ENCODE assay signal across 15 cellular contexts in genomic region chr20:46342451-46343357, GRCh38. TPM values are rescaled to one million over a fixed set of nuclear protein-coding genes. Genes with fewer than 3 reads are reported as not detected.
DNase-seq lines count a peak whose midpoint lies in the region; ATAC-seq, FAIRE-seq and TF ChIP-seq lines count a peak whose summit lies in the region.
"Had no signal": no experiment of that assay in that cellular context is flagged by ENCODE, and none has a peak within 500 bp of the region (broad histone marks: within the 10 kb centered on the region; RNA-seq: fewer than 3 reads in every experiment).

No MANE protein-coding gene starts in this region.

- in situ Hi-C loops in K562 (cut with MboI): no loop called here

- H3K9ac ChIP-seq in K562 (ENCODE audit: insufficient read depth in 1 of 2, low read depth in 2 of 2, low read length in 2 of 2): no peak overlapping the region

- H3K27ac Mint-ChIP-seq in CD8-positive, alpha-beta T cell: no peak overlapping the region
- H3K27ac Mint-ChIP-seq in naive B cell: peak overlapping the region in 1 of 6 donors; percentile 24
- H3K27ac Mint-ChIP-seq: dendritic cell treated with granulocyte-macrophage colony-stimulating factor and Interleukin-4, amounts not matched to agents 40 ng/mL and 50 ng/mL, for 4 days; mesothelial cell of epicardium had no signal

- no peaks in the 10 kb centered on the region for H3K36me3 ChIP-seq in ACC112 (ENCODE audit: insufficient read depth, low read length)
- H3K36me3 ChIP-seq in CD8-positive, alpha-beta T cell (ENCODE audit: insufficient read depth, low read length): no peaks in the 10 kb centered on the region
- peaks cover 3% of the 10 kb centered on the region; the same call in 2 of the 3 replicates for H3K36me3 ChIP-seq in K562 (ENCODE audit: control insufficient read depth, insufficient read depth, low read length)
- H3K36me3 ChIP-seq: SJCRH30 had no signal

- H3K27ac ChIP-seq in ACC112 (ENCODE audit: low read depth, low read length): no peak overlapping the region
- no peak overlapping the region for H3K27ac ChIP-seq in CD8-positive, alpha-beta T cell (ENCODE audit: low read depth, low read length)
- H3K27ac ChIP-seq in K562 (ENCODE audit: extremely low read depth, low read depth, low read length): no peak overlapping the region
- H3K27ac ChIP-seq: C4-2B, SJCRH30 had no signal

- H3K27me3 ChIP-seq in ACC112 (ENCODE audit: insufficient read depth, low read length): peaks cover 66% of the 10 kb centered on the region
- H3K27me3 ChIP-seq in CD8-positive, alpha-beta T cell (ENCODE audit: insufficient read depth, low read length): no peaks in the 10 kb centered on the region
- peaks cover 25 to 48% of the 10 kb centered on the region in 2 experiments; a peak in 4 of 5 replicates for H3K27me3 ChIP-seq in K562 (ENCODE audit: control insufficient read depth in 2 of 2, insufficient read depth in 2 of 2, low read length in 2 of 2)

- CTCF ChIA-PET in CD8-positive, alpha-beta T cell (lab: Charles Lee): interaction anchor here (1.2 to 1.6 kb wide), 3 partner anchors 8 to 36 kb away, joined by 3 read pairs; no protein-coding TSS in a partner anchor
- CTCF ChIA-PET in K562 (lab: Yijun Ruan, JAX; ENCODE audit: low intra/inter-chr PET ratio): no interaction called here

- no peaks in the 10 kb centered on the region for H3K9me3 ChIP-seq in CD8-positive, alpha-beta T cell (ENCODE audit: low read length)
- no peaks in the 10 kb centered on the region for H3K9me3 ChIP-seq in K562 (replicated peaks; ENCODE audit: control insufficient read depth, insufficient read depth, low read depth, low read length)
- H3K9me3 ChIP-seq: SJCRH30 had no signal

- H3K4me2 ChIP-seq in K562 (ENCODE audit: insufficient read depth, low read length): no peak overlapping the region

- H2AFZ ChIP-seq in ACC112 (ENCODE audit: low read length, unreplicated experiment) (no peak overlapping the region), K562 (ENCODE audit: low read depth, low read length) (no peak overlapping the region)

- H3K79me2 ChIP-seq in ACC112 (ENCODE audit: control insufficient read depth, insufficient read depth, low read length, unreplicated experiment): no peaks in the 10 kb centered on the region
- no peaks in the 10 kb centered on the region for H3K79me2 ChIP-seq in K562 (ENCODE audit: control insufficient read depth, insufficient read depth, low read length)

- intact Hi-C loops in CD8-positive, alpha-beta T cell (cut with DNase I, micrococcal nuclease): no loop called here
- intact Hi-C loops in K562 (cut with micrococcal nuclease): no loop called here

- ATAC-seq in CD8-positive, alpha-beta T cell: no peak
- no peak for ATAC-seq in K562
- ATAC-seq in naive B cell (ENCODE audit: low read depth in 2 of 2): no peak
- ATAC-seq in GM18870 (IDR thresholded peaks at IDR 0.05; ENCODE audit: unreplicated experiment): no peak

- TF ChIP-seq POLR2A in K562 (conservative IDR thresholded peaks at IDR 0.05): no peak

- H4K20me1 ChIP-seq in K562 (replicated peaks; ENCODE audit: control insufficient read depth, insufficient read depth, low read length): peaks cover 8% of the 10 kb centered on the region

- H3K4me1 ChIP-seq in ACC112 (ENCODE audit: control insufficient read depth, insufficient read depth, low read length, unreplicated experiment) (no peaks in the 10 kb centered on the region), K562 (replicated peaks in 1 of 2; ENCODE audit: control insufficient read depth in 2 of 2, insufficient read depth in 2 of 2, low read length in 2 of 2) (peaks cover 0 to 3% of the 10 kb centered on the region in 2 experiments; a peak in 2 of 5 replicates)
- H3K4me1 ChIP-seq in CD8-positive, alpha-beta T cell (ENCODE audit: insufficient read depth, low read length): peaks cover 21% of the 10 kb centered on the region
- H3K4me1 ChIP-seq: SJCRH30 had no signal

- no peak for TF ChIP-seq CTCF in CD8-positive, alpha-beta T cell (IDR thresholded peaks at IDR 0.05)
- TF ChIP-seq CTCF in K562 (IDR thresholded peaks at IDR 0.05 in 2 of 3, conservative IDR thresholded peaks at IDR 0.05 in 1 of 3; ENCODE audit: insufficient read depth in 2 of 3, low read depth in 1 of 3, low read length in 3 of 3): no peak

- 11% methylated on average over 16 of the region's 17 CpGs for WGBS in K562 (ENCODE audit: insufficient coverage, low coverage, missing lambda C conversion rate)

- peaks cover 16% of the 10 kb centered on the region for H3K27me3 Mint-ChIP-seq in CD8-positive, alpha-beta T cell (ENCODE audit: low read depth)
- H3K27me3 Mint-ChIP-seq in naive B cell: peaks cover 14 to 49% (median 27%) of the 10 kb centered on the region in 3 donors

- H3K4me1 Mint-ChIP-seq in CD8-positive, alpha-beta T cell (ENCODE audit: low read depth): peaks cover 29% of the 10 kb centered on the region
- peaks cover 13 to 30% (median 19%) of the 10 kb centered on the region in 3 donors for H3K4me1 Mint-ChIP-seq in naive B cell
- H3K4me1 Mint-ChIP-seq: mesothelial cell of epicardium had no signal

- H3K4me3 ChIP-seq in ACC112 (ENCODE audit: low read depth, low read length) (0 out of 2 replicates have a peak overlapping the region, but pooled peaks have one; percentile 24), K562 (no peak overlapping the region)
- peak overlapping the region; percentile 34 for H3K4me3 ChIP-seq in CD8-positive, alpha-beta T cell (ENCODE audit: low read depth, low read length)
- H3K4me3 ChIP-seq: SJCRH30 had no signal

- no peak for TF ChIP-seq EP300 in K562 (IDR thresholded peaks at IDR 0.05; ENCODE audit: low read length)

- peak overlapping the region; percentile 80 for H3K4me3 Mint-ChIP-seq in CD8-positive, alpha-beta T cell
- H3K4me3 Mint-ChIP-seq in naive B cell: peak overlapping the region in 7 of 8 donors; percentile 34 to 69 (median 56)
- H3K4me3 Mint-ChIP-seq: dendritic cell treated with granulocyte-macrophage colony-stimulating factor and Interleukin-4, amounts not matched to agents 40 ng/mL and 50 ng/mL, for 4 days; mesothelial cell of epicardium had no signal

- H3K36me3 Mint-ChIP-seq in CD8-positive, alpha-beta T cell: peaks cover 10% of the 10 kb centered on the region
- no peaks in the 10 kb centered on the region for H3K36me3 Mint-ChIP-seq in naive B cell

- no peaks in the 10 kb centered on the region for H3K9me1 ChIP-seq in K562 (ENCODE audit: control insufficient read depth, insufficient read depth, low read length)

- no TSS peak for BruUV-seq in K562 (replicated peaks; lab: Mats Ljungman, UMichigan)

- POLR2A ChIA-PET in CD8-positive, alpha-beta T cell (lab: Charles Lee): interaction anchor here (1.0 to 2.0 kb wide), 5 partner anchors 10 to 64 kb away, joined by 3 to 9 read pairs (median 5); partner anchors contain the start of gene ELMO2
- POLR2A ChIA-PET in K562 (lab: Yijun Ruan, JAX): interaction anchor here (0.6 to 1.5 kb wide), 4 partner anchors 10 to 163 kb away, joined by 3 to 6 read pairs (median 3); no protein-coding TSS in a partner anchor

- no peak for TF ChIP-seq RAD21 in K562 (CRISPR knock-in tag; conservative IDR thresholded peaks at IDR 0.05 in 1 of 2, IDR thresholded peaks at IDR 0.05 in 1 of 2)

- DNase-seq in CD8-positive, alpha-beta T cell: no peak
- no peak for DNase-seq in K562 (ENCODE audit: extremely low read depth in 1 of 4, low spot score in 3 of 4)
- DNase-seq in naive B cell: no peak
- DNase-seq in AML-193 (lab: John Stamatoyannopoulos, UW): no peak
- DNase-seq in NCI-H1417 treated with DMSO at 0.1 percent for 48 hours (lab: John Stamatoyannopoulos, UW): no peak
- no peak for DNase-seq in NCI-H510A treated with DMSO at 0.1 percent for 48 hours (lab: John Stamatoyannopoulos, UW)
- DNase-seq: SJCRH30; stimulated activated CD4-positive, alpha-beta T cell treated with anti-CD3 and anti-CD28 coated beads, Interleukin-2, amount 100 ng/mL, for 48 hours had no signal

- no peaks in the 10 kb centered on the region for H3K9me3 Mint-ChIP-seq in CD8-positive, alpha-beta T cell
- no peaks in the 10 kb centered on the region for H3K9me3 Mint-ChIP-seq in naive B cell
- H3K9me3 Mint-ChIP-seq: dendritic cell treated with granulocyte-macrophage colony-stimulating factor and Interleukin-4, amounts not matched to agents 40 ng/mL and 50 ng/mL, for 4 days; mesothelial cell of epicardium had no signal

- FAIRE-seq in K562 (lab: Jason Lieb, UNC): no peak
- FAIRE-seq: GM18507, TTC549 had no signal

TF ChIP-seq in K562, 482 proteins besides CTCF, POLR2A, EP300 and RAD21 (continues in another document):
- no peak for TF ChIP-seq ID3 (CRISPR knock-in tag; IDR thresholded peaks at IDR 0.05)
- TF ChIP-seq ID3 (tag; IDR thresholded peaks at IDR 0.05): no peak
- 0 out of 2 replicates have a peak, but pooled peaks have one; percentile 7 for TF ChIP-seq NFIC (IDR thresholded peaks at IDR 0.05)

RNA-seq across cellular contexts. Expression of gene CDH22, which starts 34.4 kb away (rescaled TPM):
- total RNA-seq in CD8-positive, alpha-beta T cell: not detected
- not detected in 2 replicates for total RNA-seq in K562 (2011; cell fraction: chromatin; rRNA removed; ENCODE audit: low replicate concordance)
- total RNA-seq in K562 (2011; cell fraction: nucleolus; rRNA removed): not detected in 2 replicates
- total RNA-seq in K562 (2011; cell fraction: nucleoplasm; rRNA removed): 0.07 TPM in 1 of 2 replicates, not detected in the other
- total RNA-seq in K562 (2014; rRNA removed): not detected in 2 replicates
- total RNA-seq in K562 (2014; rRNA removed; fragmentation: Illumina TruSeq; extraction: Trizol): not detected in 2 replicates
- total RNA-seq in K562 (2015; rRNA removed; fragmentation: Illumina TruSeq; extraction: Trizol): not detected in 2 replicates
- total RNA-seq in K562 (2021): 0.07 TPM in 1 of 2 replicates, not detected in the other
- polyA plus RNA-seq in K562 (2011; rRNA removed): not detected in 2 replicates
- 0.03 TPM in 1 of 2 replicates, not detected in the other for polyA plus RNA-seq in K562 (2011; cell fraction: cytosol; rRNA removed)
- 0.04 and 0.11 TPM in 2 replicates for polyA plus RNA-seq in K562 (2011; cell fraction: nucleus; rRNA removed)
- polyA plus RNA-seq in K562 (2012): 0.03 and 0.06 TPM in 2 replicates
- polyA plus RNA-seq in K562 (2014; fragmentation: Illumina TruSeq; extraction: Trizol): not detected in 2 replicates
- not detected for polyA plus RNA-seq in K562 (2014; fragmentation: Nextera tagmentation; extraction: Ambion mirVana)
- polyA plus RNA-seq in K562 (2014; rRNA removed): 0.08 TPM in 1 of 2 replicates, not detected in the other
- polyA minus RNA-seq in K562 (2011; rRNA and poly(A)+ RNA removed): not detected in 2 replicates
- polyA minus RNA-seq in K562 (2011; cell fraction: cytosol; rRNA and poly(A)+ RNA removed): not detected in 2 replicates
- polyA minus RNA-seq in K562 (2011; cell fraction: nucleus; rRNA and poly(A)+ RNA removed): 0.13 TPM in 1 of 2 replicates, not detected in the other
- polyA plus RNA-seq in naive B cell (ENCODE audit: low read depth in 6 of 6): not detected
